11 cellular contexts compared by ENCODE assay signal in genomic region chr21:36087362-36088138, GRCh38. TPM values are rescaled to one million over a fixed set of nuclear protein-coding genes. Genes with fewer than 3 reads are reported as not detected.
DNase-seq lines count a peak whose midpoint lies in the region; ATAC-seq and TF ChIP-seq lines count a peak whose summit lies in the region.
"Had no signal": no experiment of that assay in that cellular context is flagged by ENCODE, and none has a peak within 500 bp of the region (broad histone marks: within the 10 kb centered on the region; RNA-seq: fewer than 3 reads in every experiment).

No MANE protein-coding gene starts in this region.

- H3K27me3 Mint-ChIP-seq in T-helper 17 cell, result no peaks in the 10 kb centered on the region
- H3K27me3 Mint-ChIP-seq: central memory CD8-positive, alpha-beta T cell; naive thymus-derived CD4-positive, alpha-beta T cell had no signal

- no peaks in the 10 kb centered on the region for H3K4me1 ChIP-seq in HEK293 (ENCODE audit: control insufficient read depth, insufficient read depth, low read length)

- H3K36me3 ChIP-seq in HEK293 (ENCODE audit: control insufficient read depth in 2 of 2, insufficient read depth in 1 of 2, low read length in 2 of 2), result no peaks in the 10 kb centered on the region
- H3K36me3 ChIP-seq: suprapubic skin had no signal

- peak; percentile 29; the same call in 1 of the 2 replicates for TF ChIP-seq CTCF in HEK293 (tag by site-specific recombination; IDR thresholded peaks at IDR 0.05)

- POLR2A ChIA-PET in HEK293 (lab: Yijun Ruan, JAX), result interaction anchor here (1.2 kb wide), 1 partner anchor 18 kb away, joined by 3 read pairs; the partner anchor contains the start of gene CBR1

- H3K4me3 ChIP-seq in HEK293 (ENCODE audit: low read depth, low read length), result no peak overlapping the region
- H3K4me3 ChIP-seq: suprapubic skin had no signal

- ATAC-seq in T-helper 17 cell (no peak), sciatic nerve (peak; percentile 71)
- ATAC-seq: naive thymus-derived CD4-positive, alpha-beta T cell had no signal

- no peak overlapping the region for H3K4me3 Mint-ChIP-seq in T-helper 17 cell
- H3K4me3 Mint-ChIP-seq: central memory CD8-positive, alpha-beta T cell; naive thymus-derived CD4-positive, alpha-beta T cell had no signal

- no peak for DNase-seq in T-helper 17 cell
- DNase-seq in globus pallidus (ENCODE audit: low spot score), result peak; percentile 99
- no peak for DNase-seq in sciatic nerve (ENCODE audit: low spot score)
- DNase-seq in NCI-H1930 (lab: John Stamatoyannopoulos, UW), result no peak
- no peak for DNase-seq in H4 (ENCODE audit: low spot score)
- no peak for DNase-seq in NCI-H187 treated with DMSO at 0.1 percent for 48 hours (lab: John Stamatoyannopoulos, UW)
- DNase-seq: naive thymus-derived CD4-positive, alpha-beta T cell; NCI-H345 had no signal

- H3K9me3 ChIP-seq in HEK293 (ENCODE audit: control insufficient read depth, insufficient read depth, low read depth, low read length), result no peaks in the 10 kb centered on the region
- no peaks in the 10 kb centered on the region for H3K9me3 ChIP-seq in T-helper 17 cell (ENCODE audit: control insufficient read depth, low read length, poor library complexity, severe bottlenecking)
- H3K9me3 ChIP-seq: suprapubic skin had no signal

- H3K36me3 Mint-ChIP-seq in T-helper 17 cell (ENCODE audit: low read depth), result no peaks in the 10 kb centered on the region
- H3K36me3 Mint-ChIP-seq: naive thymus-derived CD4-positive, alpha-beta T cell had no signal

- H3K27ac ChIP-seq in HEK293 (ENCODE audit: extremely low read depth, low read depth, low read length), result no peak overlapping the region
- H3K27ac ChIP-seq: suprapubic skin had no signal

- H3K27ac Mint-ChIP-seq in T-helper 17 cell, result peak overlapping the region; percentile 47
- H3K27ac Mint-ChIP-seq: naive thymus-derived CD4-positive, alpha-beta T cell had no signal

- intact Hi-C loops in sciatic nerve (cut with DNase I), result no loop called here

- H3K4me1 Mint-ChIP-seq in T-helper 17 cell, result peaks cover 3% of the 10 kb centered on the region
- H3K4me1 Mint-ChIP-seq: central memory CD8-positive, alpha-beta T cell had no signal

- CTCF ChIA-PET in HEK293 (lab: Yijun Ruan, JAX), result interaction anchor here (0.7 to 2.7 kb wide), 9 partner anchors 10 to 869 kb away, joined by 3 to 13 read pairs (median 4); no protein-coding TSS in a partner anchor

TF ChIP-seq in HEK293, 187 proteins besides CTCF, POLR2A, EP300 and RAD21:
- peak; percentile 30; the same call in 1 of the 2 replicates for TF ChIP-seq ATF2 (tag by site-specific recombination; IDR thresholded peaks at IDR 0.05; ENCODE audit: low read depth)
- TF ChIP-seq SCRT2 (tag by site-specific recombination; IDR thresholded peaks at IDR 0.05), result peak; percentile 64
- TF ChIP-seq FEZF1 (tag by site-specific recombination; IDR thresholded peaks at IDR 0.05), result peak; percentile 37; the same call in 1 of the 2 replicates
- no peak for TF ChIP-seq ZNF335 (tag by site-specific recombination; conservative IDR thresholded peaks at IDR 0.05)
- TF ChIP-seq, protein P1, sequence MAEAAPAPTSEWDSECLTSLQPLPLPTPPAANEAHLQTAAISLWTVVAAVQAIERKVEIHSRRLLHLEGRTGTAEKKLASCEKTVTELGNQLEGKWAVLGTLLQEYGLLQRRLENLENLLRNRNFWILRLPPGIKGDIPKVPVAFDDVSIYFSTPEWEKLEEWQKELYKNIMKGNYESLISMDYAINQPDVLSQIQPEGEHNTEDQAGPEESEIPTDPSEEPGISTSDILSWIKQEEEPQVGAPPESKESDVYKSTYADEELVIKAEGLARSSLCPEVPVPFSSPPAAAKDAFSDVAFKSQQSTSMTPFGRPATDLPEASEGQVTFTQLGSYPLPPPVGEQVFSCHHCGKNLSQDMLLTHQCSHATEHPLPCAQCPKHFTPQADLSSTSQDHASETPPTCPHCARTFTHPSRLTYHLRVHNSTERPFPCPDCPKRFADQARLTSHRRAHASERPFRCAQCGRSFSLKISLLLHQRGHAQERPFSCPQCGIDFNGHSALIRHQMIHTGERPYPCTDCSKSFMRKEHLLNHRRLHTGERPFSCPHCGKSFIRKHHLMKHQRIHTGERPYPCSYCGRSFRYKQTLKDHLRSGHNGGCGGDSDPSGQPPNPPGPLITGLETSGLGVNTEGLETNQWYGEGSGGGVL (tag by site-specific recombination; IDR thresholded peaks at IDR 0.05), result no peak
- TF ChIP-seq ZNF416 (tag by site-specific recombination; IDR thresholded peaks at IDR 0.05), result no peak

RNA-seq across cellular contexts. Expression of gene CBR1, which starts 17.7 kb away (rescaled TPM):
- 1 to 10 TPM; 4.2 to 6.3 TPM for total RNA-seq in T-helper 17 cell
- 74.5 TPM for total RNA-seq in sciatic nerve
- 290 and 329 TPM in 2 replicates for total RNA-seq in H4 (2014; rRNA removed; shearing (Covaris generic))

RNA-seq across cellular contexts. Expression of gene SETD4, which starts 27.2 kb away (rescaled TPM):
- total RNA-seq in T-helper 17 cell, result 10 to 100 TPM; 16.5 to 19.1 TPM
- 21.5 TPM for total RNA-seq in sciatic nerve
- 14.6 and 18.0 TPM in 2 replicates for total RNA-seq in H4 (2014; rRNA removed; shearing (Covaris generic))

RNA-seq across cellular contexts. Expression of gene CBR3, which starts 47.3 kb away (rescaled TPM):
- total RNA-seq in T-helper 17 cell, result 1 to 10 TPM; 2.2 to 3.1 TPM
- 15.4 TPM for total RNA-seq in sciatic nerve
- 33.0 and 33.6 TPM in 2 replicates for total RNA-seq in H4 (2014; rRNA removed; shearing (Covaris generic))

Comparison
In these comparisons a context has a peak if more than half of its experiments do, and no peak if none do; other contexts are left out.
1. RNA of gene CBR1, which starts 17.7 kb away (total RNA-seq): 290 to 329 TPM in H4 and 74.5 TPM in sciatic nerve (single experiment); 4.2 to 6.3 TPM in T-helper 17 cell; every median in the first group is over 10 times any median in the second.